8 cellular contexts compared by ENCODE assay signal in genomic region chr10:31808258-31809218, GRCh38.
DNase-seq lines count a peak whose midpoint lies in the region; ATAC-seq and TF ChIP-seq lines count a peak whose summit lies in the region.

No MANE protein-coding gene starts in this region.

- TF ChIP-seq EP300 in gastroesophageal sphincter (IDR thresholded peaks at IDR 0.05) = no peak

- ATAC-seq in GM19455 (IDR thresholded peaks at IDR 0.05; ENCODE audit: unreplicated experiment) (peak; percentile 63), gastroesophageal sphincter (peak; percentile 65)

- H2AFZ ChIP-seq in osteoblast (ENCODE audit: low read length) = peak overlapping the region; percentile 61

- peaks cover 3% of the 10 kb centered on the region for H3K36me3 Mint-ChIP-seq in activated T-helper 1 cell treated with anti-CD3 and anti-CD28 coated beads, Interleukin-12 subunit alpha, Interleukin-12 subunit beta, Interleukin-2, Interleukin-4 antibody, amounts not matched to agents 30 ng/mL and 10 ng/mL and 1 ng/mL, durations not matched to agents 14 hours and 24 hours and 36 hours (ENCODE audit: low read depth)

- no peaks in the 10 kb centered on the region for H3K27me3 ChIP-seq in gastroesophageal sphincter
- no peaks in the 10 kb centered on the region for H3K27me3 ChIP-seq in osteoblast (ENCODE audit: insufficient read depth, low read length)

- peaks cover 7% of the 10 kb centered on the region for H3K4me1 Mint-ChIP-seq in activated T-helper 1 cell treated with anti-CD3 and anti-CD28 coated beads, Interleukin-12 subunit alpha, Interleukin-12 subunit beta, Interleukin-2, Interleukin-4 antibody, amounts not matched to agents 30 ng/mL and 10 ng/mL and 1 ng/mL, durations not matched to agents 14 hours and 24 hours and 36 hours (ENCODE audit: low read depth)

- WGBS in gastroesophageal sphincter (ENCODE audit: low coverage in 1 of 2), 2 donors = 29 to 30% methylated on average over 5 to 6 of the region's 6 CpGs

- peak; percentile 9 for DNase-seq in DMS153 treated with DMSO at 0.1 percent for 48 hours (lab: John Stamatoyannopoulos, UW; ENCODE audit: unreplicated experiment)
- DNase-seq in DMS153 (lab: John Stamatoyannopoulos, UW) = no peak
- peak; percentile 33 for DNase-seq in NCI-H1694 (lab: John Stamatoyannopoulos, UW)
- DNase-seq in activated T-helper 1 cell treated with anti-CD3 and anti-CD28 coated beads, Interleukin-12 subunit alpha, Interleukin-12 subunit beta, Interleukin-2, Interleukin-4 antibody, amounts not matched to agents 30 ng/mL and 10 ng/mL and 1 ng/mL, durations not matched to agents 14 hours and 24 hours and 36 hours (ENCODE audit: low spot score) = peak; percentile 2
- DNase-seq in osteoblast (ENCODE audit: insufficient read length, low spot score, missing footprints) = no peak
- DNase-seq in occipital lobe (lab: John Stamatoyannopoulos, UW) = no peak

- H3K4me3 ChIP-seq in gastroesophageal sphincter = peak overlapping the region; percentile 40 to 43
- peak overlapping the region; percentile 52 for H3K4me3 ChIP-seq in osteoblast (ENCODE audit: insufficient read depth, low read length)

- H3K27ac Mint-ChIP-seq in activated T-helper 1 cell treated with anti-CD3 and anti-CD28 coated beads, Interleukin-12 subunit alpha, Interleukin-12 subunit beta, Interleukin-2, Interleukin-4 antibody, amounts not matched to agents 30 ng/mL and 10 ng/mL and 1 ng/mL, durations not matched to agents 14 hours and 24 hours and 36 hours = peak overlapping the region; percentile 57

- peaks cover 0 to 10% of the 10 kb centered on the region in 2 donors for H3K36me3 ChIP-seq in gastroesophageal sphincter
- H3K36me3 ChIP-seq in osteoblast (ENCODE audit: insufficient read depth, low read length) = no peaks in the 10 kb centered on the region

- H3K9me3 ChIP-seq in gastroesophageal sphincter (no peaks in the 10 kb centered on the region), osteoblast (ENCODE audit: low read depth, low read length) (no peaks in the 10 kb centered on the region)

- no peaks in the 10 kb centered on the region for H3K79me2 ChIP-seq in osteoblast (ENCODE audit: insufficient read depth, low read length)

- H3K27ac ChIP-seq in gastroesophageal sphincter (peak overlapping the region; percentile 67 to 79 (median 74)), osteoblast (ENCODE audit: low read depth, low read length) (peak overlapping the region; percentile 75)

- peak; percentile 25 to 78 (median 64) for TF ChIP-seq CTCF in gastroesophageal sphincter (IDR thresholded peaks at IDR 0.05)
- peak; percentile 49 for TF ChIP-seq CTCF in osteoblast (IDR thresholded peaks at IDR 0.05; ENCODE audit: extremely low read depth, low read depth, low read length)

- intact Hi-C loops in activated T-helper 1 cell treated with anti-CD3 and anti-CD28 coated beads, Interleukin-12 subunit alpha, Interleukin-12 subunit beta, Interleukin-2, Interleukin-4 antibody, amounts not matched to agents 30 ng/mL and 10 ng/mL and 1 ng/mL, durations not matched to agents 14 hours and 24 hours and 36 hours (cut with micrococcal nuclease) = loop anchor here (1.0 to 5.0 kb wide), 10 partner anchors 38 to 1137 kb away; partner anchors contain the start of genes ZEB1 and ZNF438

- peaks cover 3% of the 10 kb centered on the region for H3K27me3 Mint-ChIP-seq in activated T-helper 1 cell treated with anti-CD3 and anti-CD28 coated beads, Interleukin-12 subunit alpha, Interleukin-12 subunit beta, Interleukin-2, Interleukin-4 antibody, amounts not matched to agents 30 ng/mL and 10 ng/mL and 1 ng/mL, durations not matched to agents 14 hours and 24 hours and 36 hours (ENCODE audit: insufficient read depth)

- H3K4me2 ChIP-seq in osteoblast (ENCODE audit: insufficient read depth, low read length) = peak overlapping the region; percentile 80

- H4K20me1 ChIP-seq in osteoblast (ENCODE audit: insufficient read depth, low read length) = no peaks in the 10 kb centered on the region

- no peaks in the 10 kb centered on the region for H3K9me3 Mint-ChIP-seq in activated T-helper 1 cell treated with anti-CD3 and anti-CD28 coated beads, Interleukin-12 subunit alpha, Interleukin-12 subunit beta, Interleukin-2, Interleukin-4 antibody, amounts not matched to agents 30 ng/mL and 10 ng/mL and 1 ng/mL, durations not matched to agents 14 hours and 24 hours and 36 hours

- no peak for TF ChIP-seq POLR2A in gastroesophageal sphincter (IDR thresholded peaks at IDR 0.05)

- H3K4me1 ChIP-seq in gastroesophageal sphincter (no peaks in the 10 kb centered on the region), osteoblast (ENCODE audit: insufficient read depth, low read length) (peaks cover 7% of the 10 kb centered on the region)

- H3K4me3 Mint-ChIP-seq in activated T-helper 1 cell treated with anti-CD3 and anti-CD28 coated beads, Interleukin-12 subunit alpha, Interleukin-12 subunit beta, Interleukin-2, Interleukin-4 antibody, amounts not matched to agents 30 ng/mL and 10 ng/mL and 1 ng/mL, durations not matched to agents 14 hours and 24 hours and 36 hours = peak overlapping the region; percentile 50

Comparison
In these comparisons a context has a peak if more than half of its experiments do, and no peak if none do; other contexts are left out.
1. DNase-seq: peak in DMS153 treated with DMSO at 0.1 percent for 48 hours (single experiment), NCI-H1694 (single experiment) and activated T-helper 1 cell treated with anti-CD3 and anti-CD28 coated beads, Interleukin-12 subunit alpha, Interleukin-12 subunit beta, Interleukin-2, Interleukin-4 antibody, amounts not matched to agents 30 ng/mL and 10 ng/mL and 1 ng/mL, durations not matched to agents 14 hours and 24 hours and 36 hours (single experiment); none in DMS153 (single experiment), osteoblast (single experiment) and occipital lobe (single experiment).